23 cellular contexts compared by ENCODE assay signal in genomic region chr11:70727899-70728620, GRCh38.
A peak's percentile ranks its signal among the peaks of the same experiment; 100 is the strongest.
DNase-seq lines count a peak whose midpoint lies in the region; ATAC-seq, FAIRE-seq and TF ChIP-seq lines count a peak whose summit lies in the region.
"Had no signal": no experiment of that assay in that cellular context is flagged by ENCODE, and none has a peak within 500 bp of the region (broad histone marks: within the 10 kb centered on the region; RNA-seq: fewer than 3 reads in every experiment).

No MANE protein-coding gene starts in this region.

- H4K20me1 ChIP-seq in GM23338 (replicated peaks; ENCODE audit: insufficient read depth), result no peaks in the 10 kb centered on the region; the same call in 1 of the 2 replicates

- no peaks in the 10 kb centered on the region for H3K27me3 ChIP-seq in GM23338 (ENCODE audit: insufficient read depth)
- H3K27me3 ChIP-seq: cardiac muscle cell, tibial nerve had no signal

- no peaks in the 10 kb centered on the region for H3K9me2 ChIP-seq in GM23338 (ENCODE audit: insufficient read depth)

- H3K36me3 ChIP-seq in GM23338 (ENCODE audit: insufficient read depth) (no peaks in the 10 kb centered on the region), kidney (ENCODE audit: control insufficient read depth in 1 of 2, insufficient read depth in 2 of 2, low read length in 2 of 2) (no peaks in the 10 kb centered on the region)
- H3K36me3 ChIP-seq: cardiac muscle cell, tibial nerve had no signal

- DNase-seq in GM23338 (ENCODE audit: low spot score) (no peak), NCI-H187 (lab: John Stamatoyannopoulos, UW) (peak; percentile 39 to 51), NCI-H526 treated with DMSO at 0.1 percent for 48 hours (lab: John Stamatoyannopoulos, UW) (peak; percentile 95), kidney (peak; percentile 22), superior temporal gyrus (ENCODE audit: extremely low spot score) (no peak), iPS-NIHi7 (ENCODE audit: extremely low spot score) (no peak)
- DNase-seq: activated CD4-positive, alpha-beta T cell treated with anti-CD3 and anti-CD28 coated beads, Interleukin-2, amount 10 ng/mL, durations not matched to agents 24 days and 14 days; activated effector memory CD4-positive, alpha-beta T cell treated with anti-CD3 and anti-CD28 coated beads, Interleukin-2, amount 50 U/mL, for 16 hours; foreskin fibroblast; hypothalamus; Kasumi-1; mesendoderm; naive thymus-derived CD8-positive, alpha-beta T cell; NCI-H1694; stimulated activated naive CD4-positive, alpha-beta T cell; SW 1271 had no signal

- 0 out of 2 replicates have a peak, but pooled peaks cover 5% of the 10 kb centered on the region for H3K4me1 ChIP-seq in GM23338 (ENCODE audit: insufficient read depth)
- no peaks in the 10 kb centered on the region for H3K4me1 ChIP-seq in kidney (ENCODE audit: control insufficient read depth in 1 of 2, insufficient read depth in 1 of 2, low read depth in 1 of 2, low read length in 2 of 2)
- H3K4me1 ChIP-seq: parathyroid adenoma, tibial nerve had no signal

- no peak overlapping the region for H3K9ac ChIP-seq in kidney (ENCODE audit: low read length in 2 of 2)
- H3K9ac ChIP-seq: parathyroid adenoma had no signal

- no peak overlapping the region for H3K27ac Mint-ChIP-seq in GM23338
- H3K27ac Mint-ChIP-seq: activated CD4-positive, alpha-beta T cell treated with anti-CD3 and anti-CD28 coated beads, Interleukin-2, amount 10 ng/mL, durations not matched to agents 24 days and 14 days; naive thymus-derived CD8-positive, alpha-beta T cell had no signal

- H3K4me2 ChIP-seq in GM23338, result no peak overlapping the region

- H3K4me3 ChIP-seq in GM23338 (no peak overlapping the region), kidney (ENCODE audit: low read length in 2 of 2) (no peak overlapping the region)
- H3K4me3 ChIP-seq: cardiac muscle cell, tibial nerve had no signal

- peaks cover 19% of the 10 kb centered on the region for H3K27me3 Mint-ChIP-seq in GM23338 (ENCODE audit: insufficient read depth, low read depth, poor library complexity)

- no peak for FAIRE-seq in kidney (lab: Jason Lieb, UNC)
- FAIRE-seq: H54, HTR-8/SVneo had no signal

- ATAC-seq in GM23338, result peak; percentile 72
- no peak for ATAC-seq in GM18873 (IDR thresholded peaks at IDR 0.05; ENCODE audit: low FRiP score, unreplicated experiment)
- ATAC-seq: naive thymus-derived CD8-positive, alpha-beta T cell had no signal

- H3K9me3 Mint-ChIP-seq in GM23338, result no peaks in the 10 kb centered on the region; the same call in 1 of the 3 replicates
- H3K9me3 Mint-ChIP-seq: activated CD4-positive, alpha-beta T cell treated with anti-CD3 and anti-CD28 coated beads, Interleukin-2, amount 10 ng/mL, durations not matched to agents 24 days and 14 days had no signal

- H3K9me3 ChIP-seq in kidney (ENCODE audit: control insufficient read depth in 1 of 2, low read length in 2 of 2), result peaks cover 0 to 6% of the 10 kb centered on the region in 2 donors

- H3K36me3 Mint-ChIP-seq in GM23338 (ENCODE audit: low read depth), result peaks cover 4% of the 10 kb centered on the region; the same call in 1 of the 3 replicates
- H3K36me3 Mint-ChIP-seq: naive thymus-derived CD8-positive, alpha-beta T cell had no signal

- H3F3A ChIP-seq in GM23338 (replicated peaks; ENCODE audit: low read depth), result no peaks in the 10 kb centered on the region

- no peak overlapping the region for H3K27ac ChIP-seq in GM23338 (ENCODE audit: low read depth)
- H3K27ac ChIP-seq in kidney (ENCODE audit: low read depth in 2 of 2, low read length in 2 of 2), result no peak overlapping the region
- H3K27ac ChIP-seq: cardiac muscle cell, epithelial cell of prostate, parathyroid adenoma, tibial nerve had no signal

- no peaks in the 10 kb centered on the region for H3K79me2 ChIP-seq in GM23338 (replicated peaks; ENCODE audit: insufficient read depth)
- H3K79me2 ChIP-seq: parathyroid adenoma had no signal

- peaks cover 18% of the 10 kb centered on the region for H3K4me1 Mint-ChIP-seq in GM23338
- H3K4me1 Mint-ChIP-seq: activated CD4-positive, alpha-beta T cell treated with anti-CD3 and anti-CD28 coated beads, Interleukin-2, amount 10 ng/mL, durations not matched to agents 24 days and 14 days; naive thymus-derived CD8-positive, alpha-beta T cell had no signal

- H2AFZ ChIP-seq in GM23338, result no peak overlapping the region
- H2AFZ ChIP-seq: parathyroid adenoma had no signal

- TF ChIP-seq CTCF in GM23338 (conservative IDR thresholded peaks at IDR 0.05; ENCODE audit: low read depth in 2 of 2) (no peak), kidney (IDR thresholded peaks at IDR 0.05; ENCODE audit: borderline replicate concordance, extremely low read depth, insufficient read depth) (no peak)

- no peak overlapping the region for H3K4me3 Mint-ChIP-seq in GM23338
- H3K4me3 Mint-ChIP-seq: activated CD4-positive, alpha-beta T cell treated with anti-CD3 and anti-CD28 coated beads, Interleukin-2, amount 10 ng/mL, durations not matched to agents 24 days and 14 days; naive thymus-derived CD8-positive, alpha-beta T cell had no signal

- intact Hi-C loops in kidney (cut with DNase I), result no loop called here

TF ChIP-seq in GM23338, 12 proteins besides CTCF, POLR2A, EP300 and RAD21 (continues in another document):
- TF ChIP-seq CREB1 (CRISPR knock-in tag; IDR thresholded peaks at IDR 0.05; ENCODE audit: low read depth) (no peak), POLR2AphosphoS5 (IDR thresholded peaks at IDR 0.05; ENCODE audit: low read depth) (no peak), NANOG (IDR thresholded peaks at IDR 0.05; ENCODE audit: borderline replicate concordance) (no peak), STAT1 (IDR thresholded peaks at IDR 0.05; ENCODE audit: unreplicated experiment) (no peak), ZNF114 (CRISPR knock-in tag; IDR thresholded peaks at IDR 0.05) (no peak), EZH2phosphoT487 (IDR thresholded peaks at IDR 0.05; ENCODE audit: unreplicated experiment) (no peak), ZNF331 (CRISPR knock-in tag; IDR thresholded peaks at IDR 0.05; ENCODE audit: low read depth) (no peak), EZH2 (IDR thresholded peaks at IDR 0.05; ENCODE audit: low read depth, unreplicated experiment) (no peak)
- TF ChIP-seq, protein P1, sequence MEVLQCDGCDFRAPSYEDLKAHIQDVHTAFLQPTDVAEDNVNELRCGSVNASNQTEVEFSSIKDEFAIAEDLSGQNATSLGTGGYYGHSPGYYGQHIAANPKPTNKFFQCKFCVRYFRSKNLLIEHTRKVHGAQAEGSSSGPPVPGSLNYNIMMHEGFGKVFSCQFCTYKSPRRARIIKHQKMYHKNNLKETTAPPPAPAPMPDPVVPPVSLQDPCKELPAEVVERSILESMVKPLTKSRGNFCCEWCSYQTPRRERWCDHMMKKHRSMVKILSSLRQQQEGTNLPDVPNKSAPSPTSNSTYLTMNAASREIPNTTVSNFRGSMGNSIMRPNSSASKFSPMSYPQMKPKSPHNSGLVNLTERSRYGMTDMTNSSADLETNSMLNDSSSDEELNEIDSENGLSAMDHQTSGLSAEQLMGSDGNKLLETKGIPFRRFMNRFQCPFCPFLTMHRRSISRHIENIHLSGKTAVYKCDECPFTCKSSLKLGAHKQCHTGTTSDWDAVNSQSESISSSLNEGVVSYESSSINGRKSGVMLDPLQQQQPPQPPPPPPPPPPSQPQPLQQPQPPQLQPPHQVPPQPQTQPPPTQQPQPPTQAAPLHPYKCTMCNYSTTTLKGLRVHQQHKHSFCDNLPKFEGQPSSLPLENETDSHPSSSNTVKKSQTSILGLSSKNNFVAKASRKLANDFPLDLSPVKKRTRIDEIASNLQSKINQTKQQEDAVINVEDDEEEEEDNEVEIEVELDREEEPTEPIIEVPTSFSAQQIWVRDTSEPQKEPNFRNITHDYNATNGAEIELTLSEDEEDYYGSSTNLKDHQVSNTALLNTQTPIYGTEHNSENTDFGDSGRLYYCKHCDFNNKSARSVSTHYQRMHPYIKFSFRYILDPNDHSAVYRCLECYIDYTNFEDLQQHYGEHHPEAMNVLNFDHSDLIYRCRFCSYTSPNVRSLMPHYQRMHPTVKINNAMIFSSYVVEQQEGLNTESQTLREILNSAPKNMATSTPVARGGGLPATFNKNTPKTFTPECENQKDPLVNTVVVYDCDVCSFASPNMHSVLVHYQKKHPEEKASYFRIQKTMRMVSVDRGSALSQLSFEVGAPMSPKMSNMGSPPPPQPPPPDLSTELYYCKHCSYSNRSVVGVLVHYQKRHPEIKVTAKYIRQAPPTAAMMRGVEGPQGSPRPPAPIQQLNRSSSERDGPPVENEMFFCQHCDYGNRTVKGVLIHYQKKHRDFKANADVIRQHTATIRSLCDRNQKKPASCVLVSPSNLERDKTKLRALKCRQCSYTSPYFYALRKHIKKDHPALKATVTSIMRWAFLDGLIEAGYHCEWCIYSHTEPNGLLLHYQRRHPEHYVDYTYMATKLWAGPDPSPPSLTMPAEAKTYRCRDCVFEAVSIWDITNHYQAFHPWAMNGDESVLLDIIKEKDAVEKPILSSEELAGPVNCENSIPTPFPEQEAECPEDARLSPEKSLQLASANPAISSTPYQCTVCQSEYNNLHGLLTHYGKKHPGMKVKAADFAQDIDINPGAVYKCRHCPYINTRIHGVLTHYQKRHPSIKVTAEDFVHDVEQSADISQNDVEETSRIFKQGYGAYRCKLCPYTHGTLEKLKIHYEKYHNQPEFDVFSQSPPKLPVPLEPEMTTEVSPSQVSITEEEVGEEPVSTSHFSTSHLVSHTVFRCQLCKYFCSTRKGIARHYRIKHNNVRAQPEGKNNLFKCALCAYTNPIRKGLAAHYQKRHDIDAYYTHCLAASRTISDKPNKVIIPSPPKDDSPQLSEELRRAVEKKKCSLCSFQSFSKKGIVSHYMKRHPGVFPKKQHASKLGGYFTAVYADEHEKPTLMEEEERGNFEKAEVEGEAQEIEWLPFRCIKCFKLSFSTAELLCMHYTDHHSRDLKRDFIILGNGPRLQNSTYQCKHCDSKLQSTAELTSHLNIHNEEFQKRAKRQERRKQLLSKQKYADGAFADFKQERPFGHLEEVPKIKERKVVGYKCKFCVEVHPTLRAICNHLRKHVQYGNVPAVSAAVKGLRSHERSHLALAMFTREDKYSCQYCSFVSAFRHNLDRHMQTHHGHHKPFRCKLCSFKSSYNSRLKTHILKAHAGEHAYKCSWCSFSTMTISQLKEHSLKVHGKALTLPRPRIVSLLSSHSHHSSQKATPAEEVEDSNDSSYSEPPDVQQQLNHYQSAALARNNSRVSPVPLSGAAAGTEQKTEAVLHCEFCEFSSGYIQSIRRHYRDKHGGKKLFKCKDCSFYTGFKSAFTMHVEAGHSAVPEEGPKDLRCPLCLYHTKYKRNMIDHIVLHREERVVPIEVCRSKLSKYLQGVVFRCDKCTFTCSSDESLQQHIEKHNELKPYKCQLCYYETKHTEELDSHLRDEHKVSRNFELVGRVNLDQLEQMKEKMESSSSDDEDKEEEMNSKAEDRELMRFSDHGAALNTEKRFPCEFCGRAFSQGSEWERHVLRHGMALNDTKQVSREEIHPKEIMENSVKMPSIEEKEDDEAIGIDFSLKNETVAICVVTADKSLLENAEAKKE (CRISPR knock-in tag; IDR thresholded peaks at IDR 0.05), result no peak

Comparison
In these comparisons a context has a peak if more than half of its experiments do, and no peak if none do; other contexts are left out.
1. DNase-seq: peak in NCI-H187 (2 of 2), NCI-H526 treated with DMSO at 0.1 percent for 48 hours (single experiment) and kidney (single experiment); none in GM23338 (single experiment), superior temporal gyrus (single experiment) and iPS-NIHi7 (single experiment).